Comparison of ENCODE assay signal across 13 cellular contexts in genomic region chrX:19599253-19599652, GRCh38.
DNase-seq lines count a peak whose midpoint lies in the region; ATAC-seq lines count a peak whose summit lies in the region.
"Had no signal": no experiment of that assay in that cellular context is flagged by ENCODE, and none has a peak within 500 bp of the region (broad histone marks: within the 10 kb centered on the region; RNA-seq: fewer than 3 reads in every experiment).

No MANE protein-coding gene starts in this region.

- no peak overlapping the region for H3K4me3 Mint-ChIP-seq in activated naive CD4-positive, alpha-beta T cell treated with anti-CD3 and anti-CD28 coated beads, Interleukin-2, amount 50 U/mL, for 24 hours
- H3K4me3 Mint-ChIP-seq in IgD-negative memory B cell, result peak overlapping the region in 1 of 4 donors; percentile 65
- peak overlapping the region; percentile 46 to 56 for H3K4me3 Mint-ChIP-seq in effector memory CD8-positive, alpha-beta T cell
- no peak overlapping the region for H3K4me3 Mint-ChIP-seq in stimulated activated naive CD8-positive, alpha-beta T cell treated with anti-CD3 and anti-CD28 coated beads, Interleukin-15, Interleukin-2, amounts not matched to agents 100 ng/mL and 50 ng/mL, for 24 hours

- H3K9me3 Mint-ChIP-seq in activated naive CD4-positive, alpha-beta T cell treated with anti-CD3 and anti-CD28 coated beads, Interleukin-2, amount 50 U/mL, for 24 hours, result no peaks in the 10 kb centered on the region
- no peaks in the 10 kb centered on the region for H3K9me3 Mint-ChIP-seq in IgD-negative memory B cell
- H3K9me3 Mint-ChIP-seq in effector memory CD8-positive, alpha-beta T cell, result no peaks in the 10 kb centered on the region
- no peaks in the 10 kb centered on the region for H3K9me3 Mint-ChIP-seq in stimulated activated naive CD8-positive, alpha-beta T cell treated with anti-CD3 and anti-CD28 coated beads, Interleukin-15, Interleukin-2, amounts not matched to agents 100 ng/mL and 50 ng/mL, for 24 hours

- peaks cover 6% of the 10 kb centered on the region for H3K36me3 Mint-ChIP-seq in activated naive CD4-positive, alpha-beta T cell treated with anti-CD3 and anti-CD28 coated beads, Interleukin-2, amount 50 U/mL, for 24 hours
- no peaks in the 10 kb centered on the region for H3K36me3 Mint-ChIP-seq in IgD-negative memory B cell
- peaks cover 15% of the 10 kb centered on the region for H3K36me3 Mint-ChIP-seq in effector memory CD8-positive, alpha-beta T cell (ENCODE audit: insufficient read depth)
- H3K36me3 Mint-ChIP-seq in stimulated activated naive CD8-positive, alpha-beta T cell treated with anti-CD3 and anti-CD28 coated beads, Interleukin-15, Interleukin-2, amounts not matched to agents 100 ng/mL and 50 ng/mL, for 24 hours (ENCODE audit: low read depth), result peaks cover 26% of the 10 kb centered on the region

- peak overlapping the region; percentile 79 for H3K27ac Mint-ChIP-seq in activated naive CD4-positive, alpha-beta T cell treated with anti-CD3 and anti-CD28 coated beads, Interleukin-2, amount 50 U/mL, for 24 hours
- peak overlapping the region in 2 of 3 donors; percentile 32 to 64 for H3K27ac Mint-ChIP-seq in IgD-negative memory B cell
- H3K27ac Mint-ChIP-seq in effector memory CD8-positive, alpha-beta T cell, result peak overlapping the region; percentile 25 to 92
- peak overlapping the region; percentile 93 for H3K27ac Mint-ChIP-seq in stimulated activated naive CD8-positive, alpha-beta T cell treated with anti-CD3 and anti-CD28 coated beads, Interleukin-15, Interleukin-2, amounts not matched to agents 100 ng/mL and 50 ng/mL, for 24 hours

- H3K27me3 Mint-ChIP-seq in activated naive CD4-positive, alpha-beta T cell treated with anti-CD3 and anti-CD28 coated beads, Interleukin-2, amount 50 U/mL, for 24 hours, result no peaks in the 10 kb centered on the region
- H3K27me3 Mint-ChIP-seq in IgD-negative memory B cell, result no peaks in the 10 kb centered on the region
- H3K27me3 Mint-ChIP-seq in effector memory CD8-positive, alpha-beta T cell, result no peaks in the 10 kb centered on the region
- H3K27me3 Mint-ChIP-seq in stimulated activated naive CD8-positive, alpha-beta T cell treated with anti-CD3 and anti-CD28 coated beads, Interleukin-15, Interleukin-2, amounts not matched to agents 100 ng/mL and 50 ng/mL, for 24 hours, result no peaks in the 10 kb centered on the region

- H3K4me1 Mint-ChIP-seq in activated naive CD4-positive, alpha-beta T cell treated with anti-CD3 and anti-CD28 coated beads, Interleukin-2, amount 50 U/mL, for 24 hours, result peaks cover 31% of the 10 kb centered on the region
- peaks cover 0 to 5% (median 0%) of the 10 kb centered on the region in 3 donors for H3K4me1 Mint-ChIP-seq in IgD-negative memory B cell
- peaks cover 9 to 46% of the 10 kb centered on the region in 2 donors for H3K4me1 Mint-ChIP-seq in effector memory CD8-positive, alpha-beta T cell (ENCODE audit: low read depth in 2 of 2)
- peaks cover 33% of the 10 kb centered on the region for H3K4me1 Mint-ChIP-seq in stimulated activated naive CD8-positive, alpha-beta T cell treated with anti-CD3 and anti-CD28 coated beads, Interleukin-15, Interleukin-2, amounts not matched to agents 100 ng/mL and 50 ng/mL, for 24 hours (ENCODE audit: low read depth)

- DNase-seq in activated naive CD4-positive, alpha-beta T cell (lab: John Stamatoyannopoulos, UW), result no peak
- DNase-seq in effector memory CD8-positive, alpha-beta T cell, result peak in 2 of 3 experiments; percentile 1 to 2
- DNase-seq: NCI-H1092 treated with DMSO at 0.1 percent for 48 hours, NCI-H1694, NCI-H446 treated with DMSO at 0.1 percent for 48 hours, NCI-H748 treated with DMSO at 0.1 percent for 48 hours, PC-3 had no signal

- peak; percentile 81 for ATAC-seq in effector memory CD8-positive, alpha-beta T cell (replicated peaks)
- ATAC-seq in GM21367 (IDR thresholded peaks at IDR 0.05; ENCODE audit: unreplicated experiment) (no peak), HG03460 (IDR thresholded peaks at IDR 0.05; ENCODE audit: unreplicated experiment) (no peak)
- ATAC-seq: HCT116, PC-3 had no signal

Comparison
In these comparisons a context has a peak if more than half of its experiments do, and no peak if none do; other contexts are left out.
1. H3K4me3 Mint-ChIP-seq: peak in effector memory CD8-positive, alpha-beta T cell (2 of 2); none in activated naive CD4-positive, alpha-beta T cell treated with anti-CD3 and anti-CD28 coated beads, Interleukin-2, amount 50 U/mL, for 24 hours (single experiment) and stimulated activated naive CD8-positive, alpha-beta T cell treated with anti-CD3 and anti-CD28 coated beads, Interleukin-15, Interleukin-2, amounts not matched to agents 100 ng/mL and 50 ng/mL, for 24 hours (single experiment).
2. DNase-seq: peak in effector memory CD8-positive, alpha-beta T cell (2 of 3); none in activated naive CD4-positive, alpha-beta T cell (0 of 4).
3. Peak in every context shown above with its lines, with median percentiles within 50 percentile points of each other: H3K27ac Mint-ChIP-seq.